Comparison of ENCODE assay signal across 9 cellular contexts in the genomic region with DNA sequence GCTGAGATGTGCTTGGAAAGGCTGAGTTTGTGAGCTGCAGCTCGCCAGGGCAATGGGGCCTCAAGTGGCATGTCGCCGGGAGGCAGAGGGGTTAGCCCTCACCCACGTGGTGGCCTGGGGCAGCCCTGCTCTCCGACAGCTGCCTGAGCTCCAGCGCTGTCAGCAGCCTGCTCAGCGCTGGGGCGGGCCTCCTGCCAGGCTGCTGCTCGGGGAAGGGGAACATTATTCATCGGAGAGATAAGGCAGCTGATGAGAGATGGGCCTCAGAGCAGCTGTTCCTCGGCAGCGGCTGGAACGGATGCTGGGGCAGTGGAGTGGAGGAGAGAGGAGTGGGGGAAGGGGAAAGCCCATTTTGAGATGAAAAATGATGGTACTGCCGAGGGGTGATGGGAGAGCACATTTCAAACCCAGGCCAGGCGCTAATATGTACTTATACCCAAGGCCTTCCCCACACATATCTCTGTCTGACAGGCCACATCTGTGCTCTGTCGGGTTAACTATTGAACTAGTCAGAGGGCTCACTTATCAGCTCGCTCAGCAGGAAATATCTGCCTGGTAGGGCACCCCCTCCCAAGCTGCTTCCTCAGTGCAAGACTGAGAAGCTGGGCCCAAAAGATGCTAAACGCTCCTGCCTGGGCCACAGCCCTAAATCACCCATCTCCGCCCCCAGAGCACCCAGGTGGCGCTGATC.
A peak's percentile ranks its signal among the peaks of the same experiment; 100 is the strongest.
DNase-seq lines count a peak whose midpoint lies in the region; ATAC-seq and TF ChIP-seq lines count a peak whose summit lies in the region.
"Had no signal": no experiment of that assay in that cellular context is flagged by ENCODE, and none has a peak within 500 bp of the region (broad histone marks: within the 10 kb centered on the region; RNA-seq: fewer than 3 reads in every experiment).

No MANE protein-coding gene starts in this region.

- H3K27ac ChIP-seq in breast epithelium: no peak overlapping the region

- no peaks in the 10 kb centered on the region for H3K36me3 Mint-ChIP-seq in progenitor cell of endocrine pancreas (ENCODE audit: insufficient read depth)

- peak overlapping the region; percentile 11 for H3K4me3 Mint-ChIP-seq in progenitor cell of endocrine pancreas (ENCODE audit: low read depth)

- H3K27me3 ChIP-seq in breast epithelium: no peaks in the 10 kb centered on the region

- no peaks in the 10 kb centered on the region for H3K36me3 ChIP-seq in breast epithelium

- intact Hi-C loops in breast epithelium (cut with DNase I; ENCODE audit: low total_unique reads): no loop called here

- H3K27ac Mint-ChIP-seq in progenitor cell of endocrine pancreas: peak overlapping the region; percentile 90
- H3K27ac Mint-ChIP-seq: activated T-cell treated with anti-CD3 and anti-CD28 coated beads, Interleukin-2, amount 50 U/mL, for 72 hours had no signal

- H3K4me1 Mint-ChIP-seq in progenitor cell of endocrine pancreas (ENCODE audit: low read depth): peaks cover 10% of the 10 kb centered on the region

- H3K9me3 Mint-ChIP-seq in progenitor cell of endocrine pancreas (ENCODE audit: low read depth): no peaks in the 10 kb centered on the region
- H3K9me3 Mint-ChIP-seq: activated T-cell treated with anti-CD3 and anti-CD28 coated beads, Interleukin-2, amount 50 U/mL, for 72 hours had no signal

- H3K4me3 ChIP-seq in fibroblast of villous mesenchyme (ENCODE audit: low read depth, low read length): no peak overlapping the region
- no peak overlapping the region for H3K4me3 ChIP-seq in breast epithelium

- DNase-seq in ELR (ENCODE audit: low read depth) (peak; percentile 16), RPMI7951 (ENCODE audit: low read depth) (peak; percentile 78), fibroblast of villous mesenchyme (ENCODE audit: low read depth) (peak; percentile 90), progenitor cell of endocrine pancreas (ENCODE audit: low spot score, unreplicated experiment) (no peak), NCI-H1930 (lab: John Stamatoyannopoulos, UW) (no peak), breast epithelium (ENCODE audit: low spot score in 2 of 2) (no peak), NCI-H187 (lab: John Stamatoyannopoulos, UW) (no peak)

- peaks cover 14% of the 10 kb centered on the region for H3K27me3 Mint-ChIP-seq in progenitor cell of endocrine pancreas

- TF ChIP-seq CTCF in fibroblast of villous mesenchyme (IDR thresholded peaks at IDR 0.05; ENCODE audit: insufficient read depth, low read depth, low read length): no peak
- TF ChIP-seq CTCF in progenitor cell of endocrine pancreas (IDR thresholded peaks at IDR 0.05; ENCODE audit: unreplicated experiment): no peak
- no peak for TF ChIP-seq CTCF in breast epithelium (IDR thresholded peaks at IDR 0.05)

- H3K9me3 ChIP-seq in breast epithelium: no peaks in the 10 kb centered on the region

- H3K4me1 ChIP-seq in breast epithelium: no peaks in the 10 kb centered on the region

- no peak for ATAC-seq in GM21619 (IDR thresholded peaks at IDR 0.05; ENCODE audit: unreplicated experiment)

- no peak for TF ChIP-seq POLR2A in breast epithelium (IDR thresholded peaks at IDR 0.05)

Comparison
In these comparisons a context has a peak if more than half of its experiments do, and no peak if none do; other contexts are left out.
1. DNase-seq: peak in ELR (single experiment), RPMI7951 (single experiment) and fibroblast of villous mesenchyme (single experiment); none in progenitor cell of endocrine pancreas (single experiment), NCI-H1930 (0 of 2), breast epithelium (0 of 2) and NCI-H187 (0 of 2).